ENCODE assay signal across 9 cellular contexts in genomic region chr16:74361840-74362610, GRCh38. TPM values are rescaled to one million over a fixed set of nuclear protein-coding genes. Genes with fewer than 3 reads are reported as not detected.
DNase-seq lines count a peak whose midpoint lies in the region; ATAC-seq, FAIRE-seq and TF ChIP-seq lines count a peak whose summit lies in the region.
"Not testable (repeated sequence)": the region's sequence is repeated elsewhere in the genome, so short reads cannot be mapped to it uniquely, and the experiment has no call there.
"Had no signal": no experiment of that assay in that cellular context is flagged by ENCODE, and none has a peak within 500 bp of the region (broad histone marks: within the 10 kb centered on the region; RNA-seq: fewer than 3 reads in every experiment).

No MANE protein-coding gene starts in this region.

- H3K4me1 Mint-ChIP-seq in activated CD8-positive, alpha-beta T cell treated with anti-CD3 and anti-CD28 coated beads for 36 hours (ENCODE audit: low read depth), result peaks cover 11% of the 10 kb centered on the region
- not testable (repeated sequence) for H3K4me1 Mint-ChIP-seq in activated naive CD8-positive, alpha-beta T cell treated with anti-CD3 and anti-CD28 coated beads, Interleukin-2, amount 50 U/mL, for 24 hours; endothelial cell (ENCODE audit: unreplicated experiment); neural progenitor cell

- TF ChIP-seq EP300 in HepG2 (IDR thresholded peaks at IDR 0.05; ENCODE audit: low read depth in 2 of 2, low read length in 2 of 2); HepG2 (CRISPR knock-in tag; IDR thresholded peaks at IDR 0.05; ENCODE audit: borderline replicate concordance): not testable (repeated sequence)

- H3K9ac ChIP-seq in DND-41 (ENCODE audit: low read depth, low read length); Loucy (ENCODE audit: low read depth, low read length, poor library complexity, severe bottlenecking); HepG2 (ENCODE audit: insufficient read depth, low read depth, low read length); neural progenitor cell: not testable (repeated sequence)

- in situ Hi-C loops in HepG2 (cut with HindIII; ENCODE audit: extremely low pct_ligation_motif_present, low pct_unique_long_range_greater_than_20kb), result not testable (repeated sequence)

- POLR2A ChIA-PET in activated CD8-positive, alpha-beta T cell treated with anti-CD3 and anti-CD28 coated beads for 36 hours (lab: Charles Lee); HepG2 (lab: Yijun Ruan, JAX): not testable (repeated sequence)

- H3K79me2 ChIP-seq in DND-41 (ENCODE audit: insufficient read depth, low read length) (peaks cover 59% of the 10 kb centered on the region), Loucy (ENCODE audit: insufficient read depth, low read length) (peaks cover 48% of the 10 kb centered on the region), HepG2 (ENCODE audit: insufficient read depth, low read length) (peaks cover 13% of the 10 kb centered on the region), neural progenitor cell (ENCODE audit: low read depth) (peaks cover 48% of the 10 kb centered on the region)

- H3F3A ChIP-seq in Loucy (ENCODE audit: low read depth); neural progenitor cell (ENCODE audit: low read depth): not testable (repeated sequence)

- 94% methylated on average over 7 of the region's 10 CpGs for whole genome bisulfite sequencing in HepG2 (ENCODE audit: low lambda C conversion rate)

- not testable (repeated sequence) for H3K27me3 Mint-ChIP-seq in activated CD8-positive, alpha-beta T cell treated with anti-CD3 and anti-CD28 coated beads for 36 hours; activated naive CD8-positive, alpha-beta T cell treated with anti-CD3 and anti-CD28 coated beads, Interleukin-2, amount 50 U/mL, for 24 hours; endothelial cell (ENCODE audit: unreplicated experiment); neural progenitor cell (ENCODE audit: insufficient read depth, low read depth)

- CTCF ChIA-PET in activated CD8-positive, alpha-beta T cell treated with anti-CD3 and anti-CD28 coated beads for 36 hours (lab: Charles Lee); HepG2 (lab: Yijun Ruan, JAX; ENCODE audit: low intra/inter-chr PET ratio, low total read pairs): not testable (repeated sequence)

- H3K27ac Mint-ChIP-seq in activated CD8-positive, alpha-beta T cell treated with anti-CD3 and anti-CD28 coated beads for 36 hours, result peak overlapping the region; percentile 44
- peak overlapping the region; percentile 61 for H3K27ac Mint-ChIP-seq in activated naive CD8-positive, alpha-beta T cell treated with anti-CD3 and anti-CD28 coated beads, Interleukin-2, amount 50 U/mL, for 24 hours
- H3K27ac Mint-ChIP-seq in endothelial cell (ENCODE audit: unreplicated experiment) (peak overlapping the region; percentile 62), neural progenitor cell (peak overlapping the region; percentile 17)

- H3K36me3 Mint-ChIP-seq in activated CD8-positive, alpha-beta T cell treated with anti-CD3 and anti-CD28 coated beads for 36 hours (ENCODE audit: low read depth), result peaks cover 10% of the 10 kb centered on the region
- H3K36me3 Mint-ChIP-seq in activated naive CD8-positive, alpha-beta T cell treated with anti-CD3 and anti-CD28 coated beads, Interleukin-2, amount 50 U/mL, for 24 hours (ENCODE audit: low read depth); endothelial cell (ENCODE audit: low read depth, unreplicated experiment): not testable (repeated sequence)
- H3K36me3 Mint-ChIP-seq in neural progenitor cell, result peaks cover 14% of the 10 kb centered on the region

- H3K9me3 ChIP-seq in DND-41 (ENCODE audit: insufficient read depth, low read length, severe bottlenecking); Loucy (ENCODE audit: insufficient read depth, low read depth, low read length); HepG2 (ENCODE audit: low read length); neural progenitor cell (ENCODE audit: low read depth): not testable (repeated sequence)

- not testable (repeated sequence) for H3K27me3 ChIP-seq in DND-41 (ENCODE audit: insufficient read depth, low read length, poor library complexity); Loucy (ENCODE audit: insufficient read depth, low read length, poor library complexity, severe bottlenecking); HepG2 (ENCODE audit: control insufficient read depth in 1 of 2, insufficient read depth in 2 of 2, low read length in 2 of 2); neural progenitor cell

- ATAC-seq in DND-41 (ENCODE audit: insufficient read depth, low read depth) (peak; percentile 27; the same call in 1 of the 3 replicates), HepG2 (peak; percentile 48)
- ATAC-seq in activated CD8-positive, alpha-beta T cell treated with anti-CD3 and anti-CD28 coated beads for 36 hours, result not testable (repeated sequence)
- peak; percentile 27 for ATAC-seq in activated naive CD8-positive, alpha-beta T cell treated with anti-CD3 and anti-CD28 coated beads, Interleukin-2, amount 50 U/mL, for 24 hours

- not testable (repeated sequence) for H3K4me3 Mint-ChIP-seq in activated CD8-positive, alpha-beta T cell treated with anti-CD3 and anti-CD28 coated beads for 36 hours; activated naive CD8-positive, alpha-beta T cell treated with anti-CD3 and anti-CD28 coated beads, Interleukin-2, amount 50 U/mL, for 24 hours; endothelial cell (ENCODE audit: unreplicated experiment); neural progenitor cell

- not testable (repeated sequence) for DNase-seq in DND-41; activated CD8-positive, alpha-beta T cell treated with anti-CD3 and anti-CD28 coated beads for 36 hours; activated naive CD8-positive, alpha-beta T cell treated with anti-CD3 and anti-CD28 coated beads, Interleukin-2, amount 50 U/mL, for 24 hours; endothelial cell (ENCODE audit: low spot score); HepG2 (ENCODE audit: low spot score); neural progenitor cell (ENCODE audit: low spot score)

- not testable (repeated sequence) for TF ChIP-seq POLR2A in HepG2 (IDR thresholded peaks at IDR 0.05; ENCODE audit: insufficient read depth in 1 of 2, low read depth in 2 of 2, low read length in 2 of 2)

- H3K27ac ChIP-seq in DND-41 (ENCODE audit: low read length); HepG2 (ENCODE audit: extremely low read length, insufficient read depth, low read length); neural progenitor cell: not testable (repeated sequence)

- not testable (repeated sequence) for TF ChIP-seq RAD21 in HepG2 (CRISPR knock-in tag; IDR thresholded peaks at IDR 0.05)

- not testable (repeated sequence) for BruUV-seq in HepG2 (replicated peaks; lab: Mats Ljungman, UMichigan)

- not testable (repeated sequence) for H3K4me2 ChIP-seq in DND-41 (ENCODE audit: insufficient read depth, low read length); HepG2 (ENCODE audit: low read depth, low read length); neural progenitor cell
- peak overlapping the region; percentile 16 for H3K4me2 ChIP-seq in Loucy (ENCODE audit: low read depth, low read length, poor library complexity, severe bottlenecking)

- H3K4me1 ChIP-seq in DND-41 (ENCODE audit: insufficient read depth, low read length), result peaks cover 10% of the 10 kb centered on the region
- H3K4me1 ChIP-seq in Loucy (ENCODE audit: insufficient read depth, low read length, poor library complexity, severe bottlenecking); HepG2 (ENCODE audit: insufficient read depth, low read length); neural progenitor cell: not testable (repeated sequence)

- TF ChIP-seq CTCF in DND-41 (IDR thresholded peaks at IDR 0.05; ENCODE audit: borderline replicate concordance, extremely low read depth, low read length, poor library complexity, severe bottlenecking); Loucy (conservative IDR thresholded peaks at IDR 0.05; ENCODE audit: low read length); activated CD8-positive, alpha-beta T cell treated with anti-CD3 and anti-CD28 coated beads for 36 hours (IDR thresholded peaks at IDR 0.05); endothelial cell (IDR thresholded peaks at IDR 0.05; ENCODE audit: unreplicated experiment); HepG2 (CRISPR knock-in tag; IDR thresholded peaks at IDR 0.05); neural progenitor cell (IDR thresholded peaks at IDR 0.05): not testable (repeated sequence)

- H2AFZ ChIP-seq in DND-41 (ENCODE audit: low read depth, low read length); Loucy (ENCODE audit: low read length); HepG2 (ENCODE audit: low read length); neural progenitor cell (replicated peaks): not testable (repeated sequence)

- FAIRE-seq in HepG2 (lab: Jason Lieb, UNC), result not testable (repeated sequence)

- H3K36me3 ChIP-seq in DND-41 (ENCODE audit: insufficient read depth, low read length), result peaks cover 45% of the 10 kb centered on the region
- H3K36me3 ChIP-seq in Loucy (ENCODE audit: insufficient read depth, low read length); neural progenitor cell: not testable (repeated sequence)
- peaks cover 11 to 26% of the 10 kb centered on the region in 2 experiments for H3K36me3 ChIP-seq in HepG2 (replicated peaks in 1 of 2; ENCODE audit: control insufficient read depth in 1 of 2, insufficient read depth in 2 of 2, low read length in 2 of 2)

- H3K4me3 ChIP-seq in DND-41 (ENCODE audit: low read depth in 1 of 2, low read length in 2 of 2); Loucy (ENCODE audit: low read length, poor library complexity, severe bottlenecking); HepG2 (replicated peaks in 1 of 3; ENCODE audit: insufficient read depth in 1 of 3, low read depth in 2 of 3, low read length in 3 of 3); neural progenitor cell: not testable (repeated sequence)

- H3K9me3 Mint-ChIP-seq in activated CD8-positive, alpha-beta T cell treated with anti-CD3 and anti-CD28 coated beads for 36 hours; activated naive CD8-positive, alpha-beta T cell treated with anti-CD3 and anti-CD28 coated beads, Interleukin-2, amount 50 U/mL, for 24 hours; endothelial cell (ENCODE audit: unreplicated experiment); neural progenitor cell: not testable (repeated sequence)

- H4K20me1 ChIP-seq in DND-41 (ENCODE audit: insufficient read depth, low read length) (peaks cover 35% of the 10 kb centered on the region; the same call in 1 of the 2 replicates), Loucy (ENCODE audit: insufficient read depth, low read length, poor library complexity, severe bottlenecking) (peaks cover 15% of the 10 kb centered on the region), neural progenitor cell (ENCODE audit: low read depth) (peaks cover 25% of the 10 kb centered on the region)
- H4K20me1 ChIP-seq in HepG2 (ENCODE audit: insufficient read depth, low read length), result not testable (repeated sequence)

- not testable (repeated sequence) for H3K9me2 ChIP-seq in Loucy (replicated peaks; ENCODE audit: low read depth, low read length)

- intact Hi-C loops in activated CD8-positive, alpha-beta T cell treated with anti-CD3 and anti-CD28 coated beads for 36 hours (cut with micrococcal nuclease); HepG2 (cut with micrococcal nuclease; ENCODE audit: unreplicated experiment): not testable (repeated sequence)

RNA-seq across cellular contexts. Expression of gene NPIPB15, which starts 14.1 kb away (rescaled TPM):
- total RNA-seq in activated CD8-positive, alpha-beta T cell treated with anti-CD3 and anti-CD28 coated beads for 36 hours, result 1 to 10 TPM; 1.7 to 1.8 TPM
- total RNA-seq in endothelial cell (ENCODE audit: unreplicated experiment) (3.3 TPM), HepG2 (2016; rRNA removed; fragmentation: Illumina TruSeq; extraction: Trizol) (0.70 and 2.7 TPM in 2 replicates), neural progenitor cell (ENCODE audit: low replicate concordance) (1.9 and 2.3 TPM in 2 replicates)
- 0.18 and 0.40 TPM in 2 replicates for total RNA-seq in HepG2 (2016; cell fraction: cytosol; rRNA removed; fragmentation: Illumina TruSeq; extraction: Trizol; ENCODE audit: low read depth)
- total RNA-seq in HepG2 (2016; cell fraction: insoluble cytoplasmic fraction; rRNA removed; fragmentation: Illumina TruSeq; extraction: Trizol), result 0.28 and 2.7 TPM in 2 replicates
- total RNA-seq in HepG2 (2016; cell fraction: membrane; rRNA removed; fragmentation: Illumina TruSeq; extraction: Trizol), result 0.52 and 0.99 TPM in 2 replicates
- total RNA-seq in HepG2 (2016; cell fraction: nucleus; rRNA removed; fragmentation: Illumina TruSeq; extraction: Trizol), result 4.2 and 4.8 TPM in 2 replicates
- polyA plus RNA-seq in HepG2 (2011; rRNA removed), result 12.8 and 13.5 TPM in 2 replicates
- polyA plus RNA-seq in HepG2 (2011; cell fraction: cytosol; rRNA removed), result 1.2 and 1.3 TPM in 2 replicates
- polyA plus RNA-seq in HepG2 (2011; cell fraction: nucleus; rRNA removed), result 84.2 and 96.7 TPM in 2 replicates
- polyA plus RNA-seq in HepG2 (2012), result 3.8 and 5.6 TPM in 2 replicates
- 0.49 and 0.72 TPM in 2 replicates for polyA plus RNA-seq in HepG2 (2016; cell fraction: cytosol; fragmentation: Illumina TruSeq; extraction: Trizol; ENCODE audit: low read depth)
- polyA plus RNA-seq in HepG2 (2016; cell fraction: insoluble cytoplasmic fraction; fragmentation: Illumina TruSeq; extraction: Trizol; ENCODE audit: low read depth), result 0.74 and 0.83 TPM in 2 replicates
- 0.57 and 0.63 TPM in 2 replicates for polyA plus RNA-seq in HepG2 (2016; cell fraction: membrane; fragmentation: Illumina TruSeq; extraction: Trizol; ENCODE audit: low read depth)
- polyA plus RNA-seq in HepG2 (2016; cell fraction: nucleus; fragmentation: Illumina TruSeq; extraction: Trizol; ENCODE audit: insufficient read depth, low read depth), result 23.5 and 26.3 TPM in 2 replicates
- 1.0 and 2.1 TPM in 2 replicates for polyA minus RNA-seq in HepG2 (2011; rRNA and poly(A)+ RNA removed; ENCODE audit: low replicate concordance)
- polyA minus RNA-seq in HepG2 (2011; cell fraction: cytosol; rRNA and poly(A)+ RNA removed), result not detected in 2 replicates
- polyA minus RNA-seq in HepG2 (2011; cell fraction: nucleus; rRNA and poly(A)+ RNA removed), result 4.7 and 5.5 TPM in 2 replicates
- total RNA-seq: CD8-positive, alpha-beta memory T cell had no signal

RNA-seq across cellular contexts. Expression of gene CLEC18B, which starts 59.3 kb away (rescaled TPM):
- under 1 TPM in 1 of 2 experiments, not detected in 1; 0.22 TPM for total RNA-seq in activated CD8-positive, alpha-beta T cell treated with anti-CD3 and anti-CD28 coated beads for 36 hours
- total RNA-seq in endothelial cell (ENCODE audit: unreplicated experiment), result 0.26 TPM
- 0.31 TPM in 1 of 2 replicates, not detected in the other for total RNA-seq in HepG2 (2016; rRNA removed; fragmentation: Illumina TruSeq; extraction: Trizol)
- not detected in 2 replicates for total RNA-seq in HepG2 (2016; cell fraction: cytosol; rRNA removed; fragmentation: Illumina TruSeq; extraction: Trizol; ENCODE audit: low read depth)
- total RNA-seq in HepG2 (2016; cell fraction: insoluble cytoplasmic fraction; rRNA removed; fragmentation: Illumina TruSeq; extraction: Trizol), result not detected in 2 replicates
- not detected in 2 replicates for total RNA-seq in HepG2 (2016; cell fraction: membrane; rRNA removed; fragmentation: Illumina TruSeq; extraction: Trizol)
- not detected in 2 replicates for total RNA-seq in HepG2 (2016; cell fraction: nucleus; rRNA removed; fragmentation: Illumina TruSeq; extraction: Trizol)
- polyA plus RNA-seq in HepG2 (2011; rRNA removed), result 0.54 and 1.1 TPM in 2 replicates
- 0.15 and 0.23 TPM in 2 replicates for polyA plus RNA-seq in HepG2 (2011; cell fraction: cytosol; rRNA removed)
- polyA plus RNA-seq in HepG2 (2011; cell fraction: nucleus; rRNA removed), result 4.7 and 5.2 TPM in 2 replicates
- polyA plus RNA-seq in HepG2 (2012), result 0.76 and 1.5 TPM in 2 replicates
- polyA plus RNA-seq in HepG2 (2016; cell fraction: cytosol; fragmentation: Illumina TruSeq; extraction: Trizol; ENCODE audit: low read depth), result not detected in 2 replicates
- 0.15 TPM in 1 of 2 replicates, not detected in the other for polyA plus RNA-seq in HepG2 (2016; cell fraction: insoluble cytoplasmic fraction; fragmentation: Illumina TruSeq; extraction: Trizol; ENCODE audit: low read depth)
- 0.09 TPM in 1 of 2 replicates, not detected in the other for polyA plus RNA-seq in HepG2 (2016; cell fraction: membrane; fragmentation: Illumina TruSeq; extraction: Trizol; ENCODE audit: low read depth)
- 2.0 TPM in 1 of 2 replicates, not detected in the other for polyA plus RNA-seq in HepG2 (2016; cell fraction: nucleus; fragmentation: Illumina TruSeq; extraction: Trizol; ENCODE audit: insufficient read depth, low read depth)
- 0.66 and 1.0 TPM in 2 replicates for polyA minus RNA-seq in HepG2 (2011; rRNA and poly(A)+ RNA removed; ENCODE audit: low replicate concordance)
- polyA minus RNA-seq in HepG2 (2011; cell fraction: cytosol; rRNA and poly(A)+ RNA removed), result not detected in 2 replicates
- 0.64 and 1.6 TPM in 2 replicates for polyA minus RNA-seq in HepG2 (2011; cell fraction: nucleus; rRNA and poly(A)+ RNA removed)
- 3.4 and 5.0 TPM in 2 replicates for total RNA-seq in neural progenitor cell (ENCODE audit: low replicate concordance)
- total RNA-seq: H1 had no signal
- polyA plus RNA-seq: CD8-positive, alpha-beta memory T cell had no signal
